ENCODE assay signal across 3 cellular contexts in the genomic region with DNA sequence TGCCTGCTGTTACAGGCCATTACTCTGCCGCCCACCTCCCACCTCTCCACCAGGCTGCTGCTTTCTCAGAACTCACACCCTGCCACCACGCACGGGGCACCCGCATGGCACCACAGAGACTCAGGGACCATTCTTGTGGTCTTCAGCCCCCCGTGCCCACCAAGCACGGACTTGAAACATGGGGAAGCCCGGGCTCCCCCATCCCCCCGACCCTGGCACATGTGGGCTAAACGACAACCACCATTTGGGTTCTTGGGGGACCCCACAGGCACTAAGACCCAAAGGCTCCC.
A peak's percentile ranks its signal among the peaks of the same experiment; 100 is the strongest.
TF ChIP-seq lines count a peak whose summit lies in the region.

No MANE protein-coding gene starts in this region.

TF ChIP-seq in SK-N-SH, 30 proteins besides CTCF, POLR2A, EP300 and RAD21:
- TF ChIP-seq NFIC (IDR thresholded peaks at IDR 0.05; ENCODE audit: borderline replicate concordance) (no peak), JUND (IDR thresholded peaks at IDR 0.05) (no peak), USF2 (IDR thresholded peaks at IDR 0.05; ENCODE audit: borderline replicate concordance, low read depth, low read length) (no peak), RCOR1 (IDR thresholded peaks at IDR 0.05; ENCODE audit: low read length) (no peak), SIN3A (IDR thresholded peaks at IDR 0.05; ENCODE audit: borderline replicate concordance, low read depth, low read length) (no peak), PBX3 (IDR thresholded peaks at IDR 0.05) (no peak), TEAD4 (IDR thresholded peaks at IDR 0.05; ENCODE audit: borderline replicate concordance, insufficient read depth) (no peak), RFX5 (IDR thresholded peaks at IDR 0.05; ENCODE audit: low read length) (no peak), TCF12 (IDR thresholded peaks at IDR 0.05) (no peak), POLR2AphosphoS5 (IDR thresholded peaks at IDR 0.05; ENCODE audit: low read depth, low read length) (no peak), MXI1 (IDR thresholded peaks at IDR 0.05; ENCODE audit: low read depth, low read length) (no peak), USF1 (IDR thresholded peaks at IDR 0.05; ENCODE audit: borderline replicate concordance, low read depth) (no peak), ZBTB33 (IDR thresholded peaks at IDR 0.05; ENCODE audit: borderline replicate concordance, low read depth) (no peak), GATA2 (CRISPR knock-in tag; IDR thresholded peaks at IDR 0.05) (no peak)

TF ChIP-seq in SK-N-SH treated with all-trans-retinoic acid at 6 μM for 48 hours, 23 proteins besides CTCF, POLR2A, EP300 and RAD21:
- no peak for TF ChIP-seq POU6F1 (CRISPR knock-in tag; IDR thresholded peaks at IDR 0.05; ENCODE audit: borderline replicate concordance, low read depth)
- TF ChIP-seq TOX (CRISPR knock-in tag; IDR thresholded peaks at IDR 0.05; ENCODE audit: borderline replicate concordance): no peak
- no peak for TF ChIP-seq RARB (CRISPR knock-in tag; IDR thresholded peaks at IDR 0.05)
- TF ChIP-seq PPARA (CRISPR knock-in tag; IDR thresholded peaks at IDR 0.05; ENCODE audit: borderline replicate concordance): no peak
- TF ChIP-seq, protein P1, sequence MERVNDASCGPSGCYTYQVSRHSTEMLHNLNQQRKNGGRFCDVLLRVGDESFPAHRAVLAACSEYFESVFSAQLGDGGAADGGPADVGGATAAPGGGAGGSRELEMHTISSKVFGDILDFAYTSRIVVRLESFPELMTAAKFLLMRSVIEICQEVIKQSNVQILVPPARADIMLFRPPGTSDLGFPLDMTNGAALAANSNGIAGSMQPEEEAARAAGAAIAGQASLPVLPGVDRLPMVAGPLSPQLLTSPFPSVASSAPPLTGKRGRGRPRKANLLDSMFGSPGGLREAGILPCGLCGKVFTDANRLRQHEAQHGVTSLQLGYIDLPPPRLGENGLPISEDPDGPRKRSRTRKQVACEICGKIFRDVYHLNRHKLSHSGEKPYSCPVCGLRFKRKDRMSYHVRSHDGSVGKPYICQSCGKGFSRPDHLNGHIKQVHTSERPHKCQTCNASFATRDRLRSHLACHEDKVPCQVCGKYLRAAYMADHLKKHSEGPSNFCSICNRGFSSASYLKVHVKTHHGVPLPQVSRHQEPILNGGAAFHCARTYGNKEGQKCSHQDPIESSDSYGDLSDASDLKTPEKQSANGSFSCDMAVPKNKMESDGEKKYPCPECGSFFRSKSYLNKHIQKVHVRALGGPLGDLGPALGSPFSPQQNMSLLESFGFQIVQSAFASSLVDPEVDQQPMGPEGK (CRISPR knock-in tag; IDR thresholded peaks at IDR 0.05; ENCODE audit: borderline replicate concordance): no peak
- no peak for TF ChIP-seq ZFP30 (CRISPR knock-in tag; IDR thresholded peaks at IDR 0.05)
- TF ChIP-seq ESRRG (CRISPR knock-in tag; IDR thresholded peaks at IDR 0.05): no peak

TF ChIP-seq in K562, 482 proteins besides CTCF, POLR2A, EP300 and RAD21:
- TF ChIP-seq, protein P1 (CRISPR knock-in tag; IDR thresholded peaks at IDR 0.05; ENCODE audit: borderline replicate concordance): no peak
- TF ChIP-seq RBFOX2 (IDR thresholded peaks at IDR 0.05; ENCODE audit: low read depth, low read length) (0 out of 2 replicates have a peak, but pooled peaks have one; percentile 13), POLR2G (IDR thresholded peaks at IDR 0.05; ENCODE audit: low read depth, low read length) (peak; percentile 31), RBM22 (IDR thresholded peaks at IDR 0.05; ENCODE audit: low read depth, low read length, poor library complexity, severe bottlenecking) (peak; percentile 33)
